ENCODE assay signal across 27 cellular contexts in the genomic region with DNA sequence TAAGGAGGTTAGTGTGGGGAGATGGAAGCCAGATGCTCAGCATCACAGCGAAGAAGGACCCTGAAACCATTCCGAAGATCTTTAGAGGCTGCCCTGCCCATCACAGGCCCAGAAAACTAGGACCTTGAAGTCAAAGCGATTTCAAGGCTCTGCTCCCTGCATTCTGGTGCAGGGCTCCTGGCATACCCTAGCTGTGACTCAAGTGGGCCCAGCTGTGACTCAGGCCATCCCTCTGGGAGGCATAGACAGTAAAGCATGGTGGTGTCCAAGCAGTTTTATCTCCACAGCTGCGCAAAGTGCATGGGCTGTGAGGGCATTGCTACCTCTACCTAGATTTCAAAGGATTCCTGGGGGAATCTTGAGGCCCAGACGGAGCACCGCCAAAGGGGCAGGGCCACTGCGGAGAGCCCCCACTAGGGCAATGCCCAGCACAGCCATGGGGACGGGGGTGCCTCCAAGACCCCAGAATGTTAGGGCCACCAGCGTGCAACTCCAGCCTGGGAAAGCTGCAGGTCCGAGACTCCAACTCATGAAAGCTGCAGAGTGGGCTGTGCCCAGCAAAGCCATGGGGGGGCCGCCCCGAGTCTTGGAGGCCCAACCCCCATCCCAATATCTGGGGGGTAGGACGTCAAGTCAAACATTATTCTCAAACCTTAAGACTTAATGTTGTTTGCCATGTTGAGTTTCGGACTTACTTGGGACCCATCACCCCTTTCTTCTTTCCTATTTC. TPM values are rescaled to one million over a fixed set of nuclear protein-coding genes. Genes with fewer than 3 reads are reported as not detected.
DNase-seq lines count a peak whose midpoint lies in the region; ATAC-seq and TF ChIP-seq lines count a peak whose summit lies in the region.
"Had no signal": no experiment of that assay in that cellular context is flagged by ENCODE, and none has a peak within 500 bp of the region (broad histone marks: within the 10 kb centered on the region; RNA-seq: fewer than 3 reads in every experiment).

No MANE protein-coding gene starts in this region.

- no peak for TF ChIP-seq POLR2A in IMR-90 (IDR thresholded peaks at IDR 0.05; ENCODE audit: low read depth, low read length)

- no peak overlapping the region for H3K4me2 ChIP-seq in IMR-90 (ENCODE audit: low read depth, low read length)

- H3K9me1 ChIP-seq in IMR-90 (ENCODE audit: insufficient read depth, low read length): peaks cover 3% of the 10 kb centered on the region; the same call in 1 of the 2 replicates

- H3K9me3 Mint-ChIP-seq in activated CD4-positive, alpha-beta T cell treated with anti-CD3 and anti-CD28 coated beads for 36 hours (ENCODE audit: low read depth): peaks cover 2% of the 10 kb centered on the region
- H3K9me3 Mint-ChIP-seq: activated CD8-positive, alpha-beta T cell treated with anti-CD3 and anti-CD28 coated beads for 36 hours; CD8-positive, alpha-beta memory T cell; natural killer cell treated with Interleukin-12 subunit alpha and Interleukin-12 subunit beta and Interleukin-15 and Interleukin-18, amount 100 ng/mL, for 72 hours had no signal

- no peak overlapping the region for H4K91ac ChIP-seq in IMR-90 (ENCODE audit: insufficient read depth, low read depth, low read length)

- CTCF ChIA-PET in IMR-90 (lab: Yijun Ruan, JAX): no interaction called here
- CTCF ChIA-PET in activated CD4-positive, alpha-beta T cell treated with anti-CD3 and anti-CD28 coated beads for 36 hours (lab: Charles Lee): interaction anchor here (1.1 kb wide), 1 partner anchor 201 kb away, joined by 3 read pairs; no protein-coding TSS in a partner anchor

- H4K5ac ChIP-seq in IMR-90 (ENCODE audit: low read depth, low read length): no peak overlapping the region

- peak overlapping the region; percentile 4; the same call in 1 of the 2 replicates for H3K27ac ChIP-seq in IMR-90 (ENCODE audit: insufficient read depth, low read length)
- H3K27ac ChIP-seq: cardiac muscle cell, heart left ventricle, left lung, pancreas, right lobe of liver had no signal

- no peak overlapping the region for H3K23ac ChIP-seq in IMR-90 (ENCODE audit: low read depth, low read length)

- in situ Hi-C loops in IMR-90 (cut with MboI; ENCODE audit: low sequenced_read_pairs): no loop called here

- TF ChIP-seq CTCF in AG10803 (conservative IDR thresholded peaks at IDR 0.05; ENCODE audit: low read length): no peak
- TF ChIP-seq CTCF in IMR-90 (conservative IDR thresholded peaks at IDR 0.05; ENCODE audit: low read depth, low read length): no peak

- H2BK15ac ChIP-seq in IMR-90 (ENCODE audit: low read depth, low read length): no peak overlapping the region

- no peak overlapping the region for H3K4me3 Mint-ChIP-seq in activated CD4-positive, alpha-beta T cell treated with anti-CD3 and anti-CD28 coated beads for 36 hours
- H3K4me3 Mint-ChIP-seq: activated CD8-positive, alpha-beta T cell treated with anti-CD3 and anti-CD28 coated beads for 36 hours; CD8-positive, alpha-beta memory T cell; mesothelial cell of epicardium; natural killer cell treated with Interleukin-12 subunit alpha and Interleukin-12 subunit beta and Interleukin-15 and Interleukin-18, amount 100 ng/mL, for 72 hours; WTC11 had no signal

- no peak overlapping the region for H2AK5ac ChIP-seq in IMR-90 (ENCODE audit: low read depth, low read length)

- H3K27me3 Mint-ChIP-seq in activated CD4-positive, alpha-beta T cell treated with anti-CD3 and anti-CD28 coated beads for 36 hours: no peaks in the 10 kb centered on the region
- H3K27me3 Mint-ChIP-seq: activated CD8-positive, alpha-beta T cell treated with anti-CD3 and anti-CD28 coated beads for 36 hours; CD8-positive, alpha-beta memory T cell; natural killer cell treated with Interleukin-12 subunit alpha and Interleukin-12 subunit beta and Interleukin-15 and Interleukin-18, amount 100 ng/mL, for 72 hours had no signal

- dilution Hi-C loops in IMR-90 (cut with HindIII; ENCODE audit: low sequenced_read_pairs, unreplicated experiment): no loop called here

- no peak overlapping the region for H3K9ac ChIP-seq in IMR-90 (ENCODE audit: low read depth, low read length)

- H3K14ac ChIP-seq in IMR-90 (replicated peaks; ENCODE audit: low read depth, low read length): no peak overlapping the region

- H3K4ac ChIP-seq in IMR-90 (ENCODE audit: low read depth, low read length): no peak overlapping the region

- H2BK20ac ChIP-seq in IMR-90 (ENCODE audit: low read depth, low read length): no peak overlapping the region

- no peaks in the 10 kb centered on the region for H3K27me3 ChIP-seq in IMR-90 (ENCODE audit: control insufficient read depth, insufficient read depth, low read length)
- H3K27me3 ChIP-seq: cardiac muscle cell, heart left ventricle, left lung, pancreas, right lobe of liver had no signal

- H3K36me3 ChIP-seq in IMR-90 (ENCODE audit: control insufficient read depth, insufficient read depth, low read length): no peaks in the 10 kb centered on the region
- H3K36me3 ChIP-seq: cardiac muscle cell, HAP-1, heart left ventricle, left lung, pancreas, right lobe of liver had no signal

- no peak overlapping the region for H2BK5ac ChIP-seq in IMR-90 (ENCODE audit: low read depth, low read length, poor library complexity, severe bottlenecking)

- H3K4me3 ChIP-seq in AG10803 (ENCODE audit: low read length) (no peak overlapping the region), IMR-90 (ENCODE audit: insufficient read depth, low read depth, low read length) (no peak overlapping the region)
- H3K4me3 ChIP-seq: cardiac muscle cell, HAP-1, heart left ventricle, left lung, pancreas, right lobe of liver had no signal

- H3K4me1 Mint-ChIP-seq in activated CD4-positive, alpha-beta T cell treated with anti-CD3 and anti-CD28 coated beads for 36 hours: peaks cover 5% of the 10 kb centered on the region
- H3K4me1 Mint-ChIP-seq: mesothelial cell of epicardium, WTC11 had no signal

- no TSS peak for BruUV-seq in IMR-90 (replicated peaks; lab: Mats Ljungman, UMichigan)

- no peak overlapping the region for H3K27ac Mint-ChIP-seq in activated CD4-positive, alpha-beta T cell treated with anti-CD3 and anti-CD28 coated beads for 36 hours
- H3K27ac Mint-ChIP-seq: activated CD8-positive, alpha-beta T cell treated with anti-CD3 and anti-CD28 coated beads for 36 hours; mesothelial cell of epicardium; WTC11 had no signal

- no peaks in the 10 kb centered on the region for H3K9me3 ChIP-seq in IMR-90 (ENCODE audit: control insufficient read depth, insufficient read depth, low read length)
- H3K9me3 ChIP-seq: HAP-1, left lung, pancreas, right lobe of liver had no signal

- H2AK9ac ChIP-seq in IMR-90 (replicated peaks; ENCODE audit: low read depth, low read length, poor library complexity): no peak overlapping the region

- POLR2A ChIA-PET in IMR-90 (lab: Charles Lee; ENCODE audit: unreplicated experiment): no interaction called here
- POLR2A ChIA-PET in activated CD4-positive, alpha-beta T cell treated with anti-CD3 and anti-CD28 coated beads for 36 hours (lab: Charles Lee): no interaction called here

- no peak overlapping the region for H4K8ac ChIP-seq in IMR-90 (ENCODE audit: low read depth in 2 of 2, low read length in 2 of 2)

- WGBS in IMR-90 (ENCODE audit: extremely low coverage in 2 of 2, insufficient read length in 1 of 2), 2 experiments: 54% methylated on average over 2 of the region's 14 CpGs; no CpG with 5 or more reads in 1 of the 2 experiments

- DNase-seq in AG10803 (ENCODE audit: low read depth) (peak; percentile 43), IMR-90 (peak; percentile 51), astrocyte of the hippocampus (ENCODE audit: low read depth, low spot score) (peak; percentile 15), kidney tubule cell (ENCODE audit: low spot score) (peak; percentile 43), NCI-H526 treated with DMSO at 0.1 percent for 48 hours (lab: John Stamatoyannopoulos, UW) (no peak), dermis blood vessel endothelial cell (no peak)
- no peak for DNase-seq in activated CD4-positive, alpha-beta T cell treated with anti-CD3 and anti-CD28 coated beads for 36 hours
- DNase-seq: activated CD8-positive, alpha-beta T cell treated with anti-CD3 and anti-CD28 coated beads for 36 hours; activated gamma-delta T cell treated with Interleukin-2 at 50 U/mL for 16 hours; activated T-cell treated with anti-CD3 and anti-CD28 coated beads for 4 hours; CD8-positive, alpha-beta memory T cell; heart left ventricle; left lung; NCI-H1436; NCI-H524; pancreas; right lobe of liver; stimulated activated CD4-positive, alpha-beta T cell treated with anti-CD3 and anti-CD28 coated beads, Interleukin-15, amount 100 ng/mL, for 24 hours; stimulated activated CD8-positive, alpha-beta memory T cell treated with anti-CD3 and anti-CD28 coated beads, Interleukin-4, amount 100 ng/mL, for 48 hours; substantia nigra had no signal

- H3K79me1 ChIP-seq in IMR-90 (ENCODE audit: low read depth in 1 of 2, low read length in 2 of 2): peaks cover 0 to 3% of the 10 kb centered on the region in 2 experiments; a peak in 2 of 4 replicates

- intact Hi-C loops in IMR-90 (cut with micrococcal nuclease): loop anchor here (10.0 kb wide), 1 partner anchor 71 kb away; no protein-coding TSS in a partner anchor
- intact Hi-C loops in activated CD4-positive, alpha-beta T cell treated with anti-CD3 and anti-CD28 coated beads for 36 hours (cut with DNase I, micrococcal nuclease): no loop called here

- ATAC-seq in IMR-90 (ENCODE audit: low read depth): peak; percentile 79
- no peak for ATAC-seq in activated CD4-positive, alpha-beta T cell treated with anti-CD3 and anti-CD28 coated beads for 36 hours
- ATAC-seq in GM18511 (IDR thresholded peaks at IDR 0.05; ENCODE audit: unreplicated experiment): no peak
- ATAC-seq: heart left ventricle, pancreas, right lobe of liver, WTC11 had no signal

- no peaks in the 10 kb centered on the region for H4K20me1 ChIP-seq in IMR-90 (ENCODE audit: insufficient read depth, low read length)

- H2AFZ ChIP-seq in IMR-90 (replicated peaks; ENCODE audit: low read length, poor library complexity): no peak overlapping the region

- no peak overlapping the region for H2BK120ac ChIP-seq in IMR-90 (ENCODE audit: low read depth, low read length)

- no peak overlapping the region for H3K56ac ChIP-seq in IMR-90 (ENCODE audit: extremely low read depth, insufficient read depth, low read length)

- peaks cover 4% of the 10 kb centered on the region; the same call in 1 of the 2 replicates for H3K4me1 ChIP-seq in IMR-90 (ENCODE audit: control insufficient read depth, insufficient read depth, low read length)
- H3K4me1 ChIP-seq: HAP-1, heart left ventricle, left lung, pancreas, right lobe of liver had no signal

- no peak overlapping the region for H3K18ac ChIP-seq in IMR-90 (ENCODE audit: low read depth, low read length)

- H3K36me3 Mint-ChIP-seq in activated CD4-positive, alpha-beta T cell treated with anti-CD3 and anti-CD28 coated beads for 36 hours (ENCODE audit: low read depth): peaks cover 4% of the 10 kb centered on the region
- H3K36me3 Mint-ChIP-seq: natural killer cell treated with Interleukin-12 subunit alpha and Interleukin-12 subunit beta and Interleukin-15 and Interleukin-18, amount 100 ng/mL, for 72 hours; WTC11 had no signal

- no peak for TF ChIP-seq RAD21 in IMR-90 (IDR thresholded peaks at IDR 0.05; ENCODE audit: low read length)

RNA-seq across cellular contexts. Expression of gene ZNF594, which starts 11.7 kb away (rescaled TPM):
- total RNA-seq in IMR-90 (2012; rRNA removed): 7.2 and 8.1 TPM in 2 replicates
- 2.0 and 2.5 TPM in 2 replicates for polyA plus RNA-seq in IMR-90 (2012; rRNA removed)
- polyA plus RNA-seq in IMR-90 (2012; cell fraction: cytosol; rRNA removed): 0.40 and 0.90 TPM in 2 replicates
- 5.3 and 7.0 TPM in 2 replicates for polyA plus RNA-seq in IMR-90 (2012; cell fraction: nucleus; rRNA removed; ENCODE audit: low replicate concordance)
- 1 to 10 TPM; 8.0 to 8.4 TPM for total RNA-seq in activated CD4-positive, alpha-beta T cell treated with anti-CD3 and anti-CD28 coated beads for 36 hours
- total RNA-seq in dermis blood vessel endothelial cell: 3.4 and 4.8 TPM in 2 replicates

RNA-seq across cellular contexts. Expression of gene SCIMP, which starts 31.3 kb away (rescaled TPM):
- total RNA-seq in IMR-90 (2012; rRNA removed): not detected in 2 replicates
- not detected in 2 replicates for polyA plus RNA-seq in IMR-90 (2012; rRNA removed)
- not detected in 2 replicates for polyA plus RNA-seq in IMR-90 (2012; cell fraction: cytosol; rRNA removed)
- not detected in 2 replicates for polyA plus RNA-seq in IMR-90 (2012; cell fraction: nucleus; rRNA removed; ENCODE audit: low replicate concordance)
- total RNA-seq in activated CD4-positive, alpha-beta T cell treated with anti-CD3 and anti-CD28 coated beads for 36 hours: not detected
- total RNA-seq in dermis blood vessel endothelial cell: not detected in 2 replicates
- total RNA-seq: cardiac muscle cell, mesothelial cell of epicardium, WTC11 had no signal
- polyA plus RNA-seq: AG04450 had no signal

Comparison
In these comparisons a context has a peak if more than half of its experiments do, and no peak if none do; other contexts are left out.
1. DNase-seq: peak in AG10803 (single experiment), IMR-90 (single experiment), astrocyte of the hippocampus (single experiment) and kidney tubule cell (single experiment); none in activated CD4-positive, alpha-beta T cell treated with anti-CD3 and anti-CD28 coated beads for 36 hours (single experiment), NCI-H526 treated with DMSO at 0.1 percent for 48 hours (single experiment) and dermis blood vessel endothelial cell (single experiment).